19 cellular contexts compared by ENCODE assay signal in genomic region chr2:214549946-214550345, GRCh38.
DNase-seq lines count a peak whose midpoint lies in the region; ATAC-seq and TF ChIP-seq lines count a peak whose summit lies in the region.
"Had no signal": no experiment of that assay in that cellular context is flagged by ENCODE, and none has a peak within 500 bp of the region (broad histone marks: within the 10 kb centered on the region; RNA-seq: fewer than 3 reads in every experiment).

No MANE protein-coding gene starts in this region.

- no peak overlapping the region for H2AK5ac ChIP-seq in IMR-90 (ENCODE audit: low read depth, low read length)

- no peak overlapping the region for H3K18ac ChIP-seq in IMR-90 (ENCODE audit: low read depth, low read length)

- H2BK5ac ChIP-seq in IMR-90 (ENCODE audit: low read depth, low read length, poor library complexity, severe bottlenecking), result no peak overlapping the region

- no peaks in the 10 kb centered on the region for H3K27me3 Mint-ChIP-seq in activated CD4-positive, alpha-beta memory T cell treated with anti-CD3 and anti-CD28 coated beads for 36 hours
- H3K27me3 Mint-ChIP-seq: CD4-positive, alpha-beta T cell had no signal

- H3K4me1 ChIP-seq in IMR-90 (ENCODE audit: control insufficient read depth, insufficient read depth, low read length), result no peaks in the 10 kb centered on the region; the same call in 1 of the 2 replicates
- H3K4me1 ChIP-seq: A549, Caco-2 had no signal

- no peak overlapping the region for H3K9ac ChIP-seq in IMR-90 (ENCODE audit: low read depth, low read length)
- H3K9ac ChIP-seq: BLaER1 treated with 17β-estradiol and CSF1 and Interleukin-3, amounts not matched to agents 10 nM and 100 nM had no signal

- H3K27ac ChIP-seq in IMR-90 (ENCODE audit: insufficient read depth, low read length), result no peak overlapping the region
- H3K27ac ChIP-seq: 22Rv1; A549; BLaER1 treated with 17β-estradiol and CSF1 and Interleukin-3, amounts not matched to agents 10 nM and 100 nM; C4-2B had no signal

- POLR2A ChIA-PET in IMR-90 (lab: Charles Lee; ENCODE audit: unreplicated experiment), result no interaction called here
- POLR2A ChIA-PET in activated CD4-positive, alpha-beta memory T cell treated with anti-CD3 and anti-CD28 coated beads for 36 hours (lab: Charles Lee), result no interaction called here

- H3K4me1 Mint-ChIP-seq in activated CD4-positive, alpha-beta memory T cell treated with anti-CD3 and anti-CD28 coated beads for 36 hours (ENCODE audit: low read depth), result no peaks in the 10 kb centered on the region
- H3K4me1 Mint-ChIP-seq: B cell had no signal

- BruUV-seq in IMR-90 (replicated peaks; lab: Mats Ljungman, UMichigan), result no TSS peak

- no peaks in the 10 kb centered on the region for H3K79me1 ChIP-seq in IMR-90 (ENCODE audit: low read depth in 1 of 2, low read length in 2 of 2)

- H3K9me3 ChIP-seq in IMR-90 (ENCODE audit: control insufficient read depth, insufficient read depth, low read length), result no peaks in the 10 kb centered on the region
- H3K9me3 ChIP-seq: A549; BLaER1 treated with 17β-estradiol and CSF1 and Interleukin-3, amounts not matched to agents 10 nM and 100 nM; Caco-2 had no signal

- no peaks in the 10 kb centered on the region for H3K36me3 ChIP-seq in IMR-90 (ENCODE audit: control insufficient read depth, insufficient read depth, low read length)
- H3K36me3 ChIP-seq: BLaER1 treated with 17β-estradiol and CSF1 and Interleukin-3, amounts not matched to agents 10 nM and 100 nM had no signal

- ATAC-seq in IMR-90 (ENCODE audit: low read depth), result no peak; the same call in 1 of the 2 replicates
- ATAC-seq: A549; CD8-positive, alpha-beta T cell; GM12878 had no signal

- no peak overlapping the region for H3K4me3 ChIP-seq in IMR-90 (ENCODE audit: insufficient read depth, low read depth, low read length)
- H3K4me3 ChIP-seq: A549; BLaER1 treated with 17β-estradiol and CSF1 and Interleukin-3, amounts not matched to agents 10 nM and 100 nM; GM12878 had no signal

- H2BK15ac ChIP-seq in IMR-90 (ENCODE audit: low read depth, low read length), result no peak overlapping the region

- H3K27me3 ChIP-seq in IMR-90 (ENCODE audit: control insufficient read depth, insufficient read depth, low read length), result no peaks in the 10 kb centered on the region
- H3K27me3 ChIP-seq: BLaER1 treated with 17β-estradiol and CSF1 and Interleukin-3, amounts not matched to agents 10 nM and 100 nM had no signal

- in situ Hi-C loops in IMR-90 (cut with MboI; ENCODE audit: low sequenced_read_pairs), result no loop called here

- no peak overlapping the region for H2BK20ac ChIP-seq in IMR-90 (ENCODE audit: low read depth, low read length)

- no peak overlapping the region for H4K8ac ChIP-seq in IMR-90 (ENCODE audit: low read depth in 2 of 2, low read length in 2 of 2)

- WGBS in IMR-90 (ENCODE audit: extremely low coverage in 2 of 2, insufficient read length in 1 of 2), 2 experiments, result no CpG with 5 or more reads among the region's 2 CpGs

- CTCF ChIA-PET in IMR-90 (lab: Yijun Ruan, JAX), result no interaction called here
- CTCF ChIA-PET in activated CD4-positive, alpha-beta memory T cell treated with anti-CD3 and anti-CD28 coated beads for 36 hours (lab: Charles Lee), result no interaction called here

- H3K27ac Mint-ChIP-seq in activated CD4-positive, alpha-beta memory T cell treated with anti-CD3 and anti-CD28 coated beads for 36 hours, result no peak overlapping the region
- H3K27ac Mint-ChIP-seq: B cell; CD4-positive, alpha-beta T cell; CD8-positive, alpha-beta T cell had no signal

- no peak overlapping the region for H4K5ac ChIP-seq in IMR-90 (ENCODE audit: low read depth, low read length)

- no peak for TF ChIP-seq RAD21 in IMR-90 (IDR thresholded peaks at IDR 0.05; ENCODE audit: low read length)

- no peak overlapping the region for H3K4me3 Mint-ChIP-seq in activated CD4-positive, alpha-beta memory T cell treated with anti-CD3 and anti-CD28 coated beads for 36 hours
- H3K4me3 Mint-ChIP-seq: B cell; CD4-positive, alpha-beta T cell; CD8-positive, alpha-beta T cell had no signal

- H3K4me2 ChIP-seq in IMR-90 (ENCODE audit: low read depth, low read length), result no peak overlapping the region
- H3K4me2 ChIP-seq: A549 had no signal

- no peak for TF ChIP-seq CTCF in IMR-90 (conservative IDR thresholded peaks at IDR 0.05; ENCODE audit: low read depth, low read length)

- H3K36me3 Mint-ChIP-seq in activated CD4-positive, alpha-beta memory T cell treated with anti-CD3 and anti-CD28 coated beads for 36 hours, result no peaks in the 10 kb centered on the region
- H3K36me3 Mint-ChIP-seq: CD8-positive, alpha-beta T cell had no signal

- no peak for TF ChIP-seq POLR2A in IMR-90 (IDR thresholded peaks at IDR 0.05; ENCODE audit: low read depth, low read length)

- H2AFZ ChIP-seq in IMR-90 (replicated peaks; ENCODE audit: low read length, poor library complexity), result no peak overlapping the region

- no peak overlapping the region for H3K4ac ChIP-seq in IMR-90 (ENCODE audit: low read depth, low read length)

- H3K14ac ChIP-seq in IMR-90 (replicated peaks; ENCODE audit: low read depth, low read length), result no peak overlapping the region

- intact Hi-C loops in IMR-90 (cut with micrococcal nuclease), result loop anchor here (5.0 kb wide), 1 partner anchor 42 kb away; no protein-coding TSS in a partner anchor
- intact Hi-C loops in activated CD4-positive, alpha-beta memory T cell treated with anti-CD3 and anti-CD28 coated beads for 36 hours (cut with micrococcal nuclease), result no loop called here

- peak; percentile 4 for DNase-seq in IMR-90
- DNase-seq in fibroblast of gingiva (ENCODE audit: low read depth), result peak; percentile 39
- peak; percentile 2 for DNase-seq in fibroblast of the conjunctiva (ENCODE audit: low read depth)
- DNase-seq in NCI-H2227 (lab: John Stamatoyannopoulos, UW; ENCODE audit: unreplicated experiment), result no peak
- DNase-seq in nucleus accumbens (lab: John Stamatoyannopoulos, UW), result no peak
- DNase-seq in activated CD4-positive, alpha-beta memory T cell treated with anti-CD3 and anti-CD28 coated beads for 36 hours, result no peak
- DNase-seq: AML-193; Caco-2; Calu3; CD4-positive, alpha-beta T cell; CD8-positive, alpha-beta T cell; DMS79 treated with DMSO at 0.1 percent for 48 hours; GF-D8 had no signal

- H3K23ac ChIP-seq in IMR-90 (ENCODE audit: low read depth, low read length), result no peak overlapping the region

- H3K9me1 ChIP-seq in IMR-90 (ENCODE audit: insufficient read depth, low read length), result no peaks in the 10 kb centered on the region

- H4K20me1 ChIP-seq in IMR-90 (ENCODE audit: insufficient read depth, low read length), result no peaks in the 10 kb centered on the region
- H4K20me1 ChIP-seq: BLaER1 treated with 17β-estradiol and CSF1 and Interleukin-3, amounts not matched to agents 10 nM and 100 nM had no signal

- H2BK120ac ChIP-seq in IMR-90 (ENCODE audit: low read depth, low read length), result no peak overlapping the region

- dilution Hi-C loops in IMR-90 (cut with HindIII; ENCODE audit: low sequenced_read_pairs, unreplicated experiment), result no loop called here

- H4K91ac ChIP-seq in IMR-90 (ENCODE audit: insufficient read depth, low read depth, low read length), result no peak overlapping the region

- no peak overlapping the region for H3K56ac ChIP-seq in IMR-90 (ENCODE audit: extremely low read depth, insufficient read depth, low read length)

- H3K9me3 Mint-ChIP-seq in activated CD4-positive, alpha-beta memory T cell treated with anti-CD3 and anti-CD28 coated beads for 36 hours, result no peaks in the 10 kb centered on the region
- H3K9me3 Mint-ChIP-seq: CD4-positive, alpha-beta T cell; CD8-positive, alpha-beta T cell had no signal

- no peak overlapping the region for H2AK9ac ChIP-seq in IMR-90 (replicated peaks; ENCODE audit: low read depth, low read length, poor library complexity)

TF ChIP-seq in IMR-90, 13 proteins besides CTCF, POLR2A, EP300 and RAD21:
- no peak for TF ChIP-seq MXI1 (IDR thresholded peaks at IDR 0.05; ENCODE audit: borderline replicate concordance, low read depth, low read length)
- no peak for TF ChIP-seq FOS (IDR thresholded peaks at IDR 0.05; ENCODE audit: low read depth, low read length)
- TF ChIP-seq MAZ (IDR thresholded peaks at IDR 0.05; ENCODE audit: borderline replicate concordance, low read depth, low read length), result no peak
- TF ChIP-seq SMC3 (IDR thresholded peaks at IDR 0.05; ENCODE audit: low read depth, low read length), result no peak
- TF ChIP-seq ELK1 (IDR thresholded peaks at IDR 0.05; ENCODE audit: borderline replicate concordance, low read depth, low read length), result no peak
- no peak for TF ChIP-seq BHLHE40 (IDR thresholded peaks at IDR 0.05; ENCODE audit: low read depth, low read length)
- TF ChIP-seq RFX5 (IDR thresholded peaks at IDR 0.05; ENCODE audit: low read depth, low read length), result no peak
- no peak for TF ChIP-seq MAFK (IDR thresholded peaks at IDR 0.05; ENCODE audit: low read depth, low read length)
- TF ChIP-seq CEBPB (IDR thresholded peaks at IDR 0.05; ENCODE audit: low read depth, low read length), result no peak
- no peak for TF ChIP-seq USF2 (IDR thresholded peaks at IDR 0.05; ENCODE audit: low read depth, low read length)
- TF ChIP-seq RCOR1 (IDR thresholded peaks at IDR 0.05; ENCODE audit: insufficient replicate concordance, low read length), result no peak
- no peak for TF ChIP-seq CHD1 (IDR thresholded peaks at IDR 0.05; ENCODE audit: low read depth, low read length)
- TF ChIP-seq NFE2L2 (IDR thresholded peaks at IDR 0.05; ENCODE audit: low read depth, low read length), result no peak

Comparison
In these comparisons a context has a peak if more than half of its experiments do, and no peak if none do; other contexts are left out.
1. DNase-seq: peak in IMR-90 (single experiment), fibroblast of gingiva (single experiment) and fibroblast of the conjunctiva (single experiment); none in NCI-H2227 (single experiment), nucleus accumbens (0 of 56) and activated CD4-positive, alpha-beta memory T cell treated with anti-CD3 and anti-CD28 coated beads for 36 hours (single experiment).